ENCODE assay signal across 13 cellular contexts in genomic region chr10:66586073-66586472, GRCh38.
DNase-seq lines count a peak whose midpoint lies in the region; ATAC-seq and TF ChIP-seq lines count a peak whose summit lies in the region.
"Had no signal": no experiment of that assay in that cellular context is flagged by ENCODE, and none has a peak within 500 bp of the region (broad histone marks: within the 10 kb centered on the region; RNA-seq: fewer than 3 reads in every experiment).

No MANE protein-coding gene starts in this region.

- ATAC-seq in GM21528 (IDR thresholded peaks at IDR 0.05; ENCODE audit: low FRiP score, unreplicated experiment): no peak
- ATAC-seq: stimulated activated naive CD8-positive, alpha-beta T cell treated with anti-CD3 and anti-CD28 coated beads, Interleukin-15, Interleukin-2, amounts not matched to agents 100 U/mL and 50 U/mL, for 24 hours had no signal

- H3K4me3 ChIP-seq in SJCRH30 (no peak overlapping the region), fibroblast of pulmonary artery (replicated peaks; ENCODE audit: low read depth, low read length) (no peak overlapping the region), stomach (no peak overlapping the region)
- H3K4me3 ChIP-seq: esophagus squamous epithelium had no signal

- H3K27ac ChIP-seq in SJCRH30 (no peak overlapping the region), stomach (no peak overlapping the region)
- H3K27ac ChIP-seq: esophagus squamous epithelium had no signal

- intact Hi-C loops in stomach (cut with DNase I; ENCODE audit: low total_unique reads): no loop called here

- H3K36me3 ChIP-seq in SJCRH30 (no peaks in the 10 kb centered on the region), stomach (no peaks in the 10 kb centered on the region)
- H3K36me3 ChIP-seq: esophagus squamous epithelium had no signal

- no peak for TF ChIP-seq CTCF in fibroblast of pulmonary artery (IDR thresholded peaks at IDR 0.05; ENCODE audit: low read length, missing control alignments)
- TF ChIP-seq CTCF in stomach (IDR thresholded peaks at IDR 0.05): peak in 3 of 7 experiments; percentile 13 to 54 (median 45)

- DNase-seq in DMS 273 (lab: John Stamatoyannopoulos, UW; ENCODE audit: unreplicated experiment) (peak; percentile 29), DMS 273 treated with DMSO at 0.1 percent for 48 hours (lab: John Stamatoyannopoulos, UW) (no peak), SJCRH30 (peak; percentile 14 to 52), fibroblast of pulmonary artery (ENCODE audit: low read depth) (peak; percentile 6), stomach (peak; percentile 48), SHP77 treated with DMSO at 0.1 percent for 48 hours (lab: John Stamatoyannopoulos, UW) (no peak), NCI-H774 (lab: John Stamatoyannopoulos, UW) (no peak)
- DNase-seq: 8988T; DND-41; esophagus squamous epithelium; NCI-H2029 treated with DMSO at 0.1 percent for 48 hours; stimulated activated naive CD8-positive, alpha-beta T cell treated with anti-CD3 and anti-CD28 coated beads, Interleukin-15, Interleukin-2, amounts not matched to agents 100 U/mL and 50 U/mL, for 24 hours had no signal

- WGBS in stomach, 5 donors: 19 to 30% (median 23%) methylated on average over 5 of the region's 5 CpGs

- H3K4me1 ChIP-seq in SJCRH30: no peaks in the 10 kb centered on the region
- H3K4me1 ChIP-seq in stomach: no peaks in the 10 kb centered on the region
- H3K4me1 ChIP-seq: esophagus squamous epithelium had no signal

- TF ChIP-seq EP300 in stomach (IDR thresholded peaks at IDR 0.05): no peak

- no peak for TF ChIP-seq POLR2A in stomach (IDR thresholded peaks at IDR 0.05)

- no peaks in the 10 kb centered on the region for H3K27me3 ChIP-seq in SJCRH30
- H3K27me3 ChIP-seq in stomach: no peaks in the 10 kb centered on the region
- H3K27me3 ChIP-seq: esophagus squamous epithelium had no signal

- H3K9me3 ChIP-seq in SJCRH30 (replicated peaks) (no peaks in the 10 kb centered on the region), stomach (no peaks in the 10 kb centered on the region)
- H3K9me3 ChIP-seq: esophagus squamous epithelium had no signal

Comparison
In these comparisons a context has a peak if more than half of its experiments do, and no peak if none do; other contexts are left out.
1. DNase-seq: peak in DMS 273 (single experiment), SJCRH30 (2 of 2), fibroblast of pulmonary artery (single experiment) and stomach (single experiment); none in DMS 273 treated with DMSO at 0.1 percent for 48 hours (single experiment), SHP77 treated with DMSO at 0.1 percent for 48 hours (single experiment) and NCI-H774 (single experiment).